Comparison of ENCODE assay signal across 1 cellular context in genomic region chr10:119103687-119104652, GRCh38.
A peak's percentile ranks its signal among the peaks of the same experiment; 100 is the strongest.
TF ChIP-seq lines count a peak whose summit lies in the region.

Gene DENND10 (plus strand): TSS chr10:119104113. CDS start chr10:119104143, 30 bp downstream.

TF ChIP-seq in HepG2, 621 proteins besides CTCF, POLR2A, EP300 and RAD21 (continued from another document and continues in another):
- TF ChIP-seq, protein P1, sequence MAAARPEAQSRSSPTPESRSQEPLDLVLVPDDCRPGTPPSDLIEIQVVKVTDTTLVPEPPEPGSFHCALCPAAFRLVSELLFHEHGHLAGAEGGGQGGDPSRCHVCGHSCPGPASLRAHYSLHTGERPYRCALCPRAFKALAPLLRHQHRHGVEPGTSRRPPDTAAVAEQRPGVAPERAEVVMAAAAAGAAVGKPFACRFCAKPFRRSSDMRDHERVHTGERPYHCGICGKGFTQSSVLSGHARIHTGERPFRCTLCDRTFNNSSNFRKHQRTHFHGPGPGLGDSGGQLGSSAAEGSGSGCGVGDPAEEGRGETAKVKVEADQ (CRISPR knock-in tag; IDR thresholded peaks at IDR 0.05; ENCODE audit: borderline replicate concordance): peak; percentile 91; the same call in 1 of the 2 replicates
- TF ChIP-seq MATR3 (CRISPR knock-in tag; IDR thresholded peaks at IDR 0.05) (no peak), ERF (CRISPR knock-in tag; IDR thresholded peaks at IDR 0.05) (0 out of 2 replicates have a peak, but pooled peaks have one; percentile 27), NAIF1 (CRISPR knock-in tag; IDR thresholded peaks at IDR 0.05; ENCODE audit: borderline replicate concordance) (no peak), CC2D1A (CRISPR knock-in tag; IDR thresholded peaks at IDR 0.05) (no peak), ZNF574 (CRISPR knock-in tag; IDR thresholded peaks at IDR 0.05) (peak; percentile 57), YEATS2 (CRISPR knock-in tag; IDR thresholded peaks at IDR 0.05; ENCODE audit: borderline replicate concordance) (no peak), KDM5B (CRISPR knock-in tag; IDR thresholded peaks at IDR 0.05; ENCODE audit: borderline replicate concordance) (peak; percentile 68; the same call in 1 of the 2 replicates), RCOR2 (CRISPR knock-in tag; IDR thresholded peaks at IDR 0.05) (no peak), ZNF589 (CRISPR knock-in tag; conservative IDR thresholded peaks at IDR 0.05) (no peak), ZHX1 (CRISPR knock-in tag; IDR thresholded peaks at IDR 0.05; ENCODE audit: low read depth) (no peak), FOXA1 (IDR thresholded peaks at IDR 0.05) (no peak), FOXA1 (CRISPR knock-in tag; IDR thresholded peaks at IDR 0.05) (no peak), ZNF792 (CRISPR knock-in tag; IDR thresholded peaks at IDR 0.05) (peak; percentile 40; the same call in 1 of the 2 replicates), PITX1 (CRISPR knock-in tag; IDR thresholded peaks at IDR 0.05) (no peak), ZNF773 (CRISPR knock-in tag; IDR thresholded peaks at IDR 0.05; ENCODE audit: borderline replicate concordance) (peak; percentile 27; the same call in 1 of the 2 replicates), PHF21A (CRISPR knock-in tag; IDR thresholded peaks at IDR 0.05) (no peak), DPF2 (CRISPR knock-in tag; IDR thresholded peaks at IDR 0.05; ENCODE audit: borderline replicate concordance, low read depth) (no peak), HDAC1 (CRISPR knock-in tag; IDR thresholded peaks at IDR 0.05) (no peak; the same call in 1 of the 2 replicates), HES4 (CRISPR knock-in tag; IDR thresholded peaks at IDR 0.05; ENCODE audit: borderline replicate concordance) (peak; percentile 90), FOXA3 (CRISPR knock-in tag; IDR thresholded peaks at IDR 0.05) (0 out of 2 replicates have a peak, but pooled peaks have one; percentile 11), HNRNPK (IDR thresholded peaks at IDR 0.05; ENCODE audit: low read depth, low read length, poor library complexity, severe bottlenecking) (no peak), RFX1 (IDR thresholded peaks at IDR 0.05) (no peak), SMAD1 (CRISPR knock-in tag; IDR thresholded peaks at IDR 0.05; ENCODE audit: borderline replicate concordance, low read depth) (no peak), JDP2 (CRISPR knock-in tag; IDR thresholded peaks at IDR 0.05; ENCODE audit: borderline replicate concordance) (no peak)
- TF ChIP-seq, protein P2, sequence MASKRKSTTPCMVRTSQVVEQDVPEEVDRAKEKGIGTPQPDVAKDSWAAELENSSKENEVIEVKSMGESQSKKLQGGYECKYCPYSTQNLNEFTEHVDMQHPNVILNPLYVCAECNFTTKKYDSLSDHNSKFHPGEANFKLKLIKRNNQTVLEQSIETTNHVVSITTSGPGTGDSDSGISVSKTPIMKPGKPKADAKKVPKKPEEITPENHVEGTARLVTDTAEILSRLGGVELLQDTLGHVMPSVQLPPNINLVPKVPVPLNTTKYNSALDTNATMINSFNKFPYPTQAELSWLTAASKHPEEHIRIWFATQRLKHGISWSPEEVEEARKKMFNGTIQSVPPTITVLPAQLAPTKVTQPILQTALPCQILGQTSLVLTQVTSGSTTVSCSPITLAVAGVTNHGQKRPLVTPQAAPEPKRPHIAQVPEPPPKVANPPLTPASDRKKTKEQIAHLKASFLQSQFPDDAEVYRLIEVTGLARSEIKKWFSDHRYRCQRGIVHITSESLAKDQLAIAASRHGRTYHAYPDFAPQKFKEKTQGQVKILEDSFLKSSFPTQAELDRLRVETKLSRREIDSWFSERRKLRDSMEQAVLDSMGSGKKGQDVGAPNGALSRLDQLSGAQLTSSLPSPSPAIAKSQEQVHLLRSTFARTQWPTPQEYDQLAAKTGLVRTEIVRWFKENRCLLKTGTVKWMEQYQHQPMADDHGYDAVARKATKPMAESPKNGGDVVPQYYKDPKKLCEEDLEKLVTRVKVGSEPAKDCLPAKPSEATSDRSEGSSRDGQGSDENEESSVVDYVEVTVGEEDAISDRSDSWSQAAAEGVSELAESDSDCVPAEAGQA (IDR thresholded peaks at IDR 0.05; ENCODE audit: low read depth): no peak
- TF ChIP-seq, protein P2 (CRISPR knock-in tag; IDR thresholded peaks at IDR 0.05; ENCODE audit: borderline replicate concordance): 0 out of 2 replicates have a peak, but pooled peaks have one; percentile 23
- TF ChIP-seq, protein P3, sequence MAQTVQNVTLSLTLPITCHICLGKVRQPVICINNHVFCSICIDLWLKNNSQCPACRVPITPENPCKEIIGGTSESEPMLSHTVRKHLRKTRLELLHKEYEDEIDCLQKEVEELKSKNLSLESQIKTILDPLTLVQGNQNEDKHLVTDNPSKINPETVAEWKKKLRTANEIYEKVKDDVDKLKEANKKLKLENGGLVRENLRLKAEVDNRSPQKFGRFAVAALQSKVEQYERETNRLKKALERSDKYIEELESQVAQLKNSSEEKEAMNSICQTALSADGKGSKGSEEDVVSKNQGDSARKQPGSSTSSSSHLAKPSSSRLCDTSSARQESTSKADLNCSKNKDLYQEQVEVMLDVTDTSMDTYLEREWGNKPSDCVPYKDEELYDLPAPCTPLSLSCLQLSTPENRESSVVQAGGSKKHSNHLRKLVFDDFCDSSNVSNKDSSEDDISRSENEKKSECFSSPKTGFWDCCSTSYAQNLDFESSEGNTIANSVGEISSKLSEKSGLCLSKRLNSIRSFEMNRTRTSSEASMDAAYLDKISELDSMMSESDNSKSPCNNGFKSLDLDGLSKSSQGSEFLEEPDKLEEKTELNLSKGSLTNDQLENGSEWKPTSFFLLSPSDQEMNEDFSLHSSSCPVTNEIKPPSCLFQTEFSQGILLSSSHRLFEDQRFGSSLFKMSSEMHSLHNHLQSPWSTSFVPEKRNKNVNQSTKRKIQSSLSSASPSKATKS (CRISPR knock-in tag; IDR thresholded peaks at IDR 0.05): no peak
- TF ChIP-seq, protein P4, sequence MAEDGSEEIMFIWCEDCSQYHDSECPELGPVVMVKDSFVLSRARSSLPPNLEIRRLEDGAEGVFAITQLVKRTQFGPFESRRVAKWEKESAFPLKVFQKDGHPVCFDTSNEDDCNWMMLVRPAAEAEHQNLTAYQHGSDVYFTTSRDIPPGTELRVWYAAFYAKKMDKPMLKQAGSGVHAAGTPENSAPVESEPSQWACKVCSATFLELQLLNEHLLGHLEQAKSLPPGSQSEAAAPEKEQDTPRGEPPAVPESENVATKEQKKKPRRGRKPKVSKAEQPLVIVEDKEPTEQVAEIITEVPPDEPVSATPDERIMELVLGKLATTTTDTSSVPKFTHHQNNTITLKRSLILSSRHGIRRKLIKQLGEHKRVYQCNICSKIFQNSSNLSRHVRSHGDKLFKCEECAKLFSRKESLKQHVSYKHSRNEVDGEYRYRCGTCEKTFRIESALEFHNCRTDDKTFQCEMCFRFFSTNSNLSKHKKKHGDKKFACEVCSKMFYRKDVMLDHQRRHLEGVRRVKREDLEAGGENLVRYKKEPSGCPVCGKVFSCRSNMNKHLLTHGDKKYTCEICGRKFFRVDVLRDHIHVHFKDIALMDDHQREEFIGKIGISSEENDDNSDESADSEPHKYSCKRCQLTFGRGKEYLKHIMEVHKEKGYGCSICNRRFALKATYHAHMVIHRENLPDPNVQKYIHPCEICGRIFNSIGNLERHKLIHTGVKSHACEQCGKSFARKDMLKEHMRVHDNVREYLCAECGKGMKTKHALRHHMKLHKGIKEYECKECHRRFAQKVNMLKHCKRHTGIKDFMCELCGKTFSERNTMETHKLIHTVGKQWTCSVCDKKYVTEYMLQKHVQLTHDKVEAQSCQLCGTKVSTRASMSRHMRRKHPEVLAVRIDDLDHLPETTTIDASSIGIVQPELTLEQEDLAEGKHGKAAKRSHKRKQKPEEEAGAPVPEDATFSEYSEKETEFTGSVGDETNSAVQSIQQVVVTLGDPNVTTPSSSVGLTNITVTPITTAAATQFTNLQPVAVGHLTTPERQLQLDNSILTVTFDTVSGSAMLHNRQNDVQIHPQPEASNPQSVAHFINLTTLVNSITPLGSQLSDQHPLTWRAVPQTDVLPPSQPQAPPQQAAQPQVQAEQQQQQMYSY (CRISPR knock-in tag; IDR thresholded peaks at IDR 0.05): no peak
